In the genomic region with DNA sequence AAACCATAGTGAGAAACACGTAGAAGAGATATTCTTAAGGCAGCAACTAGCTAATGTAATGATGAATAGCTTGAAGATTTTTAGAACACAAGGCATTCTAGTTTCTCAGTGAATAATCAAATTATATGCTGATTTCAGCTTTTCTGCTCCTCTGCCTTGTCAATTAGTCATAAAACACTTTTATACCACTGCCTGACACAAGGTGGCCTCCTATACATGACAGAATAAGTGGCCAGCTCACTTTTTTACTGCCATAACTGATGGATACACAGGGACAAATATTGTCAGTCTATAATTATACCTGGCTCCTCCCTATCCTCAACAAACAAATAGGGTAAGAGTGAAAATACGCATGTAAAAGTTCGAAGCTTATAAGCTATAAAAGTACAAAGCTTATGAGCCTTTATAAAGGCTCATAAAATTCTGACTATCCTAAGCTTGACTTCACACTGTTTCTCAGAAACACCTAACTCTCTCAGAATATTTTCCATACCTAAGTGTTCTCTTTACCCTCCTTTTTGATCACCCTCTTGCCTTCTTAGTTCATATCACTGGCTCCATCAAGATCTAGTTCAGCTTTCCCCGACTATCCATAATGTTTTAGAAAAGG, we compare ENCODE assay signal across 8 cellular contexts.
A peak's percentile ranks its signal among the peaks of the same experiment; 100 is the strongest.
DNase-seq lines count a peak whose midpoint lies in the region; ATAC-seq and TF ChIP-seq lines count a peak whose summit lies in the region.

No MANE protein-coding gene starts in this region.

- CTCF ChIA-PET in T-cell (lab: Charles Lee), result interaction anchor here (0.5 to 4.0 kb wide), 42 partner anchors 9 to 751 kb away, joined by 3 to 109 read pairs (median 5); a partner anchor contains a TSS

- no peak overlapping the region for H3K4me2 ChIP-seq in mesendoderm (ENCODE audit: low read length)

- no peak overlapping the region for H3K23ac ChIP-seq in mesendoderm (ENCODE audit: low read length)

- H3K79me2 ChIP-seq in mesendoderm (ENCODE audit: control insufficient read depth, insufficient read depth, low read length), result no peaks in the 10 kb centered on the region

- H3K9me3 Mint-ChIP-seq in T-cell, result no peaks in the 10 kb centered on the region
- H3K9me3 Mint-ChIP-seq in effector memory CD8-positive, alpha-beta T cell, result no peaks in the 10 kb centered on the region

- H3K56ac ChIP-seq in mesendoderm (ENCODE audit: low read length), result no peak overlapping the region

- H3K27ac ChIP-seq in 22Rv1 (peak overlapping the region; percentile 38), mesendoderm (ENCODE audit: low read depth, low read length) (no peak overlapping the region), uterus (no peak overlapping the region)

- H3K36me3 ChIP-seq in mesendoderm (ENCODE audit: control insufficient read depth, insufficient read depth, low read length) (no peaks in the 10 kb centered on the region), uterus (no peaks in the 10 kb centered on the region)

- H4K8ac ChIP-seq in mesendoderm (ENCODE audit: low read depth, low read length), result no peak overlapping the region

- no peaks in the 10 kb centered on the region for H3K79me1 ChIP-seq in mesendoderm (ENCODE audit: low read length)

- no peak for TF ChIP-seq POLR2A in uterus (IDR thresholded peaks at IDR 0.05)

- H2BK120ac ChIP-seq in mesendoderm (ENCODE audit: low read depth, low read length), result no peak overlapping the region

- H3K36me3 Mint-ChIP-seq in T-cell, result peaks cover 44% of the 10 kb centered on the region
- H3K36me3 Mint-ChIP-seq in effector memory CD8-positive, alpha-beta T cell (ENCODE audit: insufficient read depth), result peaks cover 74% of the 10 kb centered on the region

- no peak overlapping the region for H2BK5ac ChIP-seq in mesendoderm (ENCODE audit: low read length)

- ATAC-seq in T-cell (replicated peaks in 1 of 4) (peak; percentile 58 to 77 (median 74)), GM18870 (IDR thresholded peaks at IDR 0.05; ENCODE audit: unreplicated experiment) (no peak)
- ATAC-seq in effector memory CD8-positive, alpha-beta T cell (replicated peaks), result peak; percentile 80

- WGBS in mesendoderm (ENCODE audit: extremely low coverage, insufficient coverage, low lambda C conversion rate), result no CpG with 5 or more reads among the region's 4 CpGs

- no peaks in the 10 kb centered on the region for H3K27me3 Mint-ChIP-seq in T-cell
- H3K27me3 Mint-ChIP-seq in effector memory CD8-positive, alpha-beta T cell, result no peaks in the 10 kb centered on the region

- H3K27me3 ChIP-seq in mesendoderm (ENCODE audit: insufficient read depth, low read length, poor library complexity) (no peaks in the 10 kb centered on the region), uterus (no peaks in the 10 kb centered on the region)

- peaks cover 0 to 8% (median 6%) of the 10 kb centered on the region in 3 donors for H3K4me1 Mint-ChIP-seq in T-cell
- H3K4me1 Mint-ChIP-seq in effector memory CD8-positive, alpha-beta T cell (ENCODE audit: low read depth in 2 of 2), result peaks cover 1 to 9% of the 10 kb centered on the region in 2 donors

- no peaks in the 10 kb centered on the region for H3K9me3 ChIP-seq in uterus

- H2AK5ac ChIP-seq in mesendoderm (ENCODE audit: low read length), result no peak overlapping the region

- peak overlapping the region; percentile 41 to 79 for H3K27ac Mint-ChIP-seq in T-cell
- H3K27ac Mint-ChIP-seq in effector memory CD8-positive, alpha-beta T cell, result peak overlapping the region in 1 of 2 donors; percentile 68

- intact Hi-C loops in uterus (cut with DNase I; ENCODE audit: low total_unique reads), result no loop called here

- no peak overlapping the region for H3K4ac ChIP-seq in mesendoderm (ENCODE audit: low read depth, low read length)

- DNase-seq in ELR (ENCODE audit: low read depth), result peak; percentile 78
- peak; percentile 62 for DNase-seq in NCI-H1105 (lab: John Stamatoyannopoulos, UW)
- DNase-seq in T-cell, result peak in 21 of 34 experiments; percentile 9 to 55 (median 29)
- peak; percentile 39 to 56 (median 39) for DNase-seq in effector memory CD8-positive, alpha-beta T cell
- DNase-seq in mesendoderm, result peak; percentile 61
- peak in 1 of 2 donors; percentile 28 for DNase-seq in uterus

- no peak overlapping the region for H3K4me3 ChIP-seq in mesendoderm (ENCODE audit: low read length)
- H3K4me3 ChIP-seq in uterus, result no peak overlapping the region

- peak; percentile 85 for TF ChIP-seq CTCF in 22Rv1 (IDR thresholded peaks at IDR 0.05)
- TF ChIP-seq CTCF in uterus (IDR thresholded peaks at IDR 0.05), result peak; percentile 45 to 78 (median 62)

- H3K4me1 ChIP-seq in mesendoderm (ENCODE audit: control insufficient read depth, low read depth, low read length), result no peaks in the 10 kb centered on the region
- H3K4me1 ChIP-seq in uterus, result no peaks in the 10 kb centered on the region

- no peak overlapping the region for H3K18ac ChIP-seq in mesendoderm (ENCODE audit: low read length)

- no peak overlapping the region for H3K9ac ChIP-seq in mesendoderm (ENCODE audit: low read length)

- no peak overlapping the region for H2BK15ac ChIP-seq in mesendoderm (replicated peaks; ENCODE audit: low read depth)

- H4K5ac ChIP-seq in mesendoderm (ENCODE audit: low read length), result no peak overlapping the region

- POLR2A ChIA-PET in T-cell (lab: Charles Lee), result interaction anchor here (0.5 kb wide), 3 partner anchors 15 to 373 kb away, joined by 3 to 6 read pairs (median 3); no protein-coding TSS in a partner anchor

- no peak overlapping the region for H3K4me3 Mint-ChIP-seq in T-cell
- H3K4me3 Mint-ChIP-seq in effector memory CD8-positive, alpha-beta T cell, result no peak overlapping the region
